In genomic region chr11:128297805-128298204, GRCh38 we compare ENCODE assay signal across 12 cellular contexts.
DNase-seq lines count a peak whose midpoint lies in the region; ATAC-seq and TF ChIP-seq lines count a peak whose summit lies in the region.
"Had no signal": no experiment of that assay in that cellular context is flagged by ENCODE, and none has a peak within 500 bp of the region (broad histone marks: within the 10 kb centered on the region; RNA-seq: fewer than 3 reads in every experiment).

No MANE protein-coding gene starts in this region.

- ATAC-seq in activated naive CD8-positive, alpha-beta T cell treated with anti-CD3 and anti-CD28 coated beads, Interleukin-2, amount 50 U/mL, for 24 hours, result no peak
- no peak for ATAC-seq in GM21526 (IDR thresholded peaks at IDR 0.05; ENCODE audit: low FRiP score, unreplicated experiment)
- ATAC-seq: HCT116, left lobe of liver had no signal

- H3K9me3 Mint-ChIP-seq in IgD-negative memory B cell (no peaks in the 10 kb centered on the region), nephron (peaks cover 2% of the 10 kb centered on the region), progenitor cell of endocrine pancreas (ENCODE audit: low read depth) (no peaks in the 10 kb centered on the region)
- peaks cover 7% of the 10 kb centered on the region for H3K9me3 Mint-ChIP-seq in activated naive CD8-positive, alpha-beta T cell treated with anti-CD3 and anti-CD28 coated beads, Interleukin-2, amount 50 U/mL, for 24 hours

- H3K36me3 Mint-ChIP-seq in IgD-negative memory B cell, result no peaks in the 10 kb centered on the region
- H3K36me3 Mint-ChIP-seq in activated naive CD8-positive, alpha-beta T cell treated with anti-CD3 and anti-CD28 coated beads, Interleukin-2, amount 50 U/mL, for 24 hours (ENCODE audit: low read depth), result peaks cover 24% of the 10 kb centered on the region
- H3K36me3 Mint-ChIP-seq in nephron (ENCODE audit: low read depth), result no peaks in the 10 kb centered on the region
- H3K36me3 Mint-ChIP-seq in progenitor cell of endocrine pancreas (ENCODE audit: insufficient read depth), result no peaks in the 10 kb centered on the region
- H3K36me3 Mint-ChIP-seq: brain had no signal

- H3K27me3 Mint-ChIP-seq in IgD-negative memory B cell (peaks cover 1% of the 10 kb centered on the region), nephron (ENCODE audit: low read depth) (peaks cover 4% of the 10 kb centered on the region), progenitor cell of endocrine pancreas (peaks cover 11% of the 10 kb centered on the region)
- H3K27me3 Mint-ChIP-seq in activated naive CD8-positive, alpha-beta T cell treated with anti-CD3 and anti-CD28 coated beads, Interleukin-2, amount 50 U/mL, for 24 hours, result no peaks in the 10 kb centered on the region

- H3K27ac Mint-ChIP-seq in IgD-negative memory B cell (peak overlapping the region in 2 of 3 donors; percentile 63 to 84), nephron (peak overlapping the region; percentile 54 to 85 (median 59)), progenitor cell of endocrine pancreas (no peak overlapping the region)
- H3K27ac Mint-ChIP-seq in activated naive CD8-positive, alpha-beta T cell treated with anti-CD3 and anti-CD28 coated beads, Interleukin-2, amount 50 U/mL, for 24 hours, result peak overlapping the region; percentile 88

- H3K4me1 Mint-ChIP-seq in IgD-negative memory B cell (peaks cover 53 to 66% (median 65%) of the 10 kb centered on the region in 3 donors), nephron (peaks cover 60% of the 10 kb centered on the region), progenitor cell of endocrine pancreas (ENCODE audit: low read depth) (peaks cover 5% of the 10 kb centered on the region)
- peaks cover 98% of the 10 kb centered on the region for H3K4me1 Mint-ChIP-seq in activated naive CD8-positive, alpha-beta T cell treated with anti-CD3 and anti-CD28 coated beads, Interleukin-2, amount 50 U/mL, for 24 hours

- H3K4me3 Mint-ChIP-seq in IgD-negative memory B cell, result peak overlapping the region in 2 of 4 donors; percentile 1 to 4
- no peak overlapping the region for H3K4me3 Mint-ChIP-seq in activated naive CD8-positive, alpha-beta T cell treated with anti-CD3 and anti-CD28 coated beads, Interleukin-2, amount 50 U/mL, for 24 hours
- no peak overlapping the region for H3K4me3 Mint-ChIP-seq in nephron
- H3K4me3 Mint-ChIP-seq in progenitor cell of endocrine pancreas (ENCODE audit: low read depth), result no peak overlapping the region
- H3K4me3 Mint-ChIP-seq: brain had no signal

- DNase-seq in DMS153 treated with DMSO at 0.1 percent for 48 hours (lab: John Stamatoyannopoulos, UW; ENCODE audit: unreplicated experiment), result peak; percentile 93
- DNase-seq in DMS153 (lab: John Stamatoyannopoulos, UW), result no peak
- no peak for DNase-seq in activated naive CD8-positive, alpha-beta T cell treated with anti-CD3 and anti-CD28 coated beads, Interleukin-2, amount 50 U/mL, for 24 hours
- no peak for DNase-seq in GOT3 (lab: John Stamatoyannopoulos, UW)
- no peak for DNase-seq in progenitor cell of endocrine pancreas (ENCODE audit: low spot score, unreplicated experiment)
- DNase-seq: PC-9 had no signal

- TF ChIP-seq CTCF in nephron (IDR thresholded peaks at IDR 0.05; ENCODE audit: unreplicated experiment in 3 of 3) (no peak), progenitor cell of endocrine pancreas (IDR thresholded peaks at IDR 0.05; ENCODE audit: unreplicated experiment) (no peak)
